In the genomic region with DNA sequence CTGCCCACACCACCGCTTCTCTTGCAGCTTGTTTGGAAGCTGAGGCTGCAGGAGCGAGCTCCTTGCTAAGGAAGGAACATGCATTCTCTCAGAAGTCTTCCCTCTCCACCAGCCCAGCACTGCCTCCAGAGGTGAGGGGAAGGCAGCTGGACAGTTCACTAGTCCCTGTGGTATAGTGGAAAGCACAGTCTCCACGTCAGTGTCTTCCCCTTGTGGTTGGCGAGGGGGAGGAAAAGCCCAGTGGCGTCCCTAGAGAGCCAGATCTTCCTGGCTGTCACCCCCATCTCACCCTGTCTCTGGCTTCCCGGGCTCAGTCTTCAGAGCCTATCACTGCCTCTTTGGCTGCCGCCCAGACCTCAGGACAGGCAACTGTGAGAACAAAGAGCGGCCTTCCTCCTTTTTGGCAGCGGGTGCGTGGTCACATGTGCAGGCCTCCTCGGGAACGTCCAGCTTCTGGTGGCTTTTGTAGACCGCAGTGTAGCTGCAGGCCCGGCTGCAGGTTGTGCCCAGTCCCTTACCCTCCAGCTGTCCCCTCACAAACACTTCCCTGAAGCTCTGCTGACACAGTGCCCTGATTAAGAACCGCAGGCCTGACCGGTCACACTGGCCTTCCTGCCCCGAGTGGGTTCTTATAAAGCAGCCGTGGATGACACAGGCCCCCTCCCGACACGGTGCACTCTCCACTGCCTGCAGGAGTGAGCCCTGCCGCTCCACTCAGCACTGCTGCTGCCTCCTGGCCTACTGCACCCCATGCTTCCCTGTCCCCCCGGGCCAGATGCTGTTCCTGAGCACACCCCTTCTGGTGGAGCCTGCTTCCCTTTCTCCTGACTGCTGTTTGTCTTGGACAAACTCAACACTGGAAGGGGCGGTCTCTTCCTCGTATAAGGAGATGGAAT, we compare ENCODE assay signal across 8 cellular contexts.
DNase-seq lines count a peak whose midpoint lies in the region; ATAC-seq and TF ChIP-seq lines count a peak whose summit lies in the region.

No MANE protein-coding gene starts in this region.

- H3K27ac ChIP-seq in cingulate gyrus (ENCODE audit: low read depth, low read length): peak overlapping the region; percentile 95
- no peak overlapping the region for H3K27ac ChIP-seq in mesenchymal stem cell (ENCODE audit: low read length, poor library complexity, severe bottlenecking)
- peak overlapping the region in 1 of 2 donors; percentile 5 for H3K27ac ChIP-seq in tibial artery

- H3K9ac ChIP-seq in mesenchymal stem cell (ENCODE audit: low read length): no peak overlapping the region

- H2AK5ac ChIP-seq in mesenchymal stem cell (ENCODE audit: low read length, severe bottlenecking): no peak overlapping the region

- H3K4ac ChIP-seq in mesenchymal stem cell (ENCODE audit: low read depth in 1 of 2, low read length in 2 of 2): no peak overlapping the region

- no peaks in the 10 kb centered on the region for H3K27me3 ChIP-seq in mesenchymal stem cell (ENCODE audit: control insufficient read depth in 1 of 2, insufficient read depth in 1 of 2, low read length in 2 of 2)
- no peaks in the 10 kb centered on the region for H3K27me3 ChIP-seq in tibial artery

- H3K4me2 ChIP-seq in mesenchymal stem cell (ENCODE audit: low read length, poor library complexity, severe bottlenecking): no peak overlapping the region

- DNase-seq in NCI-H2196 (lab: John Stamatoyannopoulos, UW; ENCODE audit: unreplicated experiment) (peak; percentile 68), mesenchymal stem cell (peak; percentile 80), tibial artery (peak; percentile 86 to 90), NCI-H1436 treated with DMSO at 0.1 percent for 48 hours (lab: John Stamatoyannopoulos, UW) (no peak)
- no peak for DNase-seq in central memory CD4-positive, alpha-beta T cell

- ATAC-seq in GM21390 (IDR thresholded peaks at IDR 0.05; ENCODE audit: unreplicated experiment) (peak; percentile 50), HG02884 (IDR thresholded peaks at IDR 0.05; ENCODE audit: unreplicated experiment) (no peak)

- no peak overlapping the region for H4K8ac ChIP-seq in mesenchymal stem cell (ENCODE audit: low read length)

- H2AFZ ChIP-seq in mesenchymal stem cell (ENCODE audit: low read depth, low read length): no peak overlapping the region

- H3K4me1 ChIP-seq in mesenchymal stem cell (ENCODE audit: control insufficient read depth, insufficient read depth, low read depth, low read length) (no peaks in the 10 kb centered on the region), tibial artery (peaks cover 0 to 31% (median 14%) of the 10 kb centered on the region in 4 donors)

- H3K23ac ChIP-seq in mesenchymal stem cell (ENCODE audit: low read length in 2 of 2): no peak overlapping the region

- H3K4me3 ChIP-seq in mesenchymal stem cell (ENCODE audit: insufficient read depth in 1 of 2, low read depth in 1 of 2, low read length in 2 of 2): no peak overlapping the region
- H3K4me3 ChIP-seq in tibial artery: no peak overlapping the region

- H3K18ac ChIP-seq in mesenchymal stem cell (ENCODE audit: low read depth in 1 of 2, low read length in 2 of 2): peak overlapping the region in 1 of 2 experiments; percentile 31

- H3K9me3 ChIP-seq in mesenchymal stem cell (ENCODE audit: control insufficient read depth, low read length): no peaks in the 10 kb centered on the region
- H3K9me3 ChIP-seq in tibial artery: no peaks in the 10 kb centered on the region

- peak overlapping the region in 1 of 2 experiments; percentile 33 for H2BK12ac ChIP-seq in mesenchymal stem cell (ENCODE audit: low read length in 2 of 2)

- no peak overlapping the region for H2BK120ac ChIP-seq in mesenchymal stem cell (ENCODE audit: low read depth, low read length)

- intact Hi-C loops in tibial artery (cut with DNase I; ENCODE audit: low total_unique reads): no loop called here

- 86% methylated on average over 24 of the region's 24 CpGs for WGBS in mesenchymal stem cell

- no peak overlapping the region for H3K14ac ChIP-seq in mesenchymal stem cell (ENCODE audit: low read length in 2 of 2)

- no peak for TF ChIP-seq CTCF in tibial artery (IDR thresholded peaks at IDR 0.05)

- H3K36me3 ChIP-seq in mesenchymal stem cell (ENCODE audit: control insufficient read depth in 1 of 2, insufficient read depth in 2 of 2, low read depth in 1 of 2, low read length in 2 of 2): no peaks in the 10 kb centered on the region
- no peaks in the 10 kb centered on the region for H3K36me3 ChIP-seq in tibial artery

- H2BK5ac ChIP-seq in mesenchymal stem cell (ENCODE audit: low read depth, low read length, poor library complexity, severe bottlenecking): no peak overlapping the region

- peak overlapping the region; percentile 35 for H4K91ac ChIP-seq in mesenchymal stem cell (ENCODE audit: low read length)

- H3K79me1 ChIP-seq in mesenchymal stem cell (replicated peaks; ENCODE audit: low read length, poor library complexity, severe bottlenecking): no peaks in the 10 kb centered on the region

- no peak overlapping the region for H2BK15ac ChIP-seq in mesenchymal stem cell (ENCODE audit: low read depth, poor library complexity, severe bottlenecking)

Comparison
In these comparisons a context has a peak if more than half of its experiments do, and no peak if none do; other contexts are left out.
1. DNase-seq: peak in NCI-H2196 (single experiment), mesenchymal stem cell (single experiment) and tibial artery (2 of 2); none in central memory CD4-positive, alpha-beta T cell (single experiment) and NCI-H1436 treated with DMSO at 0.1 percent for 48 hours (single experiment).